8 cellular contexts compared by ENCODE assay signal in the genomic region with DNA sequence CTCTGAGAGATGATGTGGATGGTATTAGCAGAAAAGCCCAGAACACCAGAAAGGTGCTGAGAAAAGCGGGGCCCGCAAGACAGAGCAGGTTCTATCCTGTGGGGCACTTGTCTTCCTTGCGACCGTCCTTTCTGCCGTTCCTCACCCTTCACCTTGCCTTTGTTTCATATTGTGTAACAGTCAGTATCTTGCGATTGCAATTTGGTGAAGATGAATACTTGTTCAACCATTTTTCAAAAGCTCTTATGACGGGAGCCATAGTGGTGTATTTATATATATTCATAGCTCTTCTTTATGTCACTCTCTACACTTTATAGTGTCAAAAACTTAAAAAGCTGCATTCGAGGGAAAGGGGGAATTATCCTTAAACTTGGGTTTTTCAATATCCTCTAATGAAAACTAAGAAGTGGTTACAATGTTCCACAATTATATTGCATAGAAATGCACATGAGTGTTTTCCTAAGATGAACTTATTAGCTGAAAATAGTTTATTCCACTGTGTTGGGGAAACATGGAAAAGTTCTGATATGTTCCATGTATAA. TPM values are rescaled to one million over a fixed set of nuclear protein-coding genes. Genes with fewer than 3 reads are reported as not detected.
A peak's percentile ranks its signal among the peaks of the same experiment; 100 is the strongest.
DNase-seq lines count a peak whose midpoint lies in the region; ATAC-seq and TF ChIP-seq lines count a peak whose summit lies in the region.

No MANE protein-coding gene starts in this region.

- no peaks in the 10 kb centered on the region for H3K79me2 ChIP-seq in DOHH2 (ENCODE audit: control insufficient read depth, low read length)

- no peaks in the 10 kb centered on the region for H3K9me3 Mint-ChIP-seq in T-helper 1 cell treated with Interleukin-12 subunit alpha and Interleukin-12 subunit beta and Interleukin-4 antibody, amounts not matched to agents 30 μg/mL and 1 μg/mL, for 36 hours

- no peaks in the 10 kb centered on the region for H3K36me3 Mint-ChIP-seq in T-helper 1 cell treated with Interleukin-12 subunit alpha and Interleukin-12 subunit beta and Interleukin-4 antibody, amounts not matched to agents 30 μg/mL and 1 μg/mL, for 36 hours (ENCODE audit: low read depth)

- H3K27ac ChIP-seq in DOHH2 (ENCODE audit: low read depth, low read length) (no peak overlapping the region), rectal smooth muscle tissue (ENCODE audit: low read depth, low read length) (peak overlapping the region; percentile 18)

- H3K9me3 ChIP-seq in DOHH2 (ENCODE audit: control insufficient read depth, insufficient read depth, low read length), result no peaks in the 10 kb centered on the region

- TF ChIP-seq CTCF in DOHH2 (IDR thresholded peaks at IDR 0.05; ENCODE audit: low read depth, low read length, poor library complexity, severe bottlenecking), result no peak

- H3K36me3 ChIP-seq in DOHH2 (ENCODE audit: control insufficient read depth, low read length) (no peaks in the 10 kb centered on the region), rectal smooth muscle tissue (ENCODE audit: control insufficient read depth, insufficient read depth, low read length) (no peaks in the 10 kb centered on the region)

- H4K20me1 ChIP-seq in DOHH2 (ENCODE audit: control insufficient read depth, insufficient read depth, low read depth, low read length), result no peaks in the 10 kb centered on the region

- no peak overlapping the region for H3K27ac Mint-ChIP-seq in T-helper 1 cell treated with Interleukin-12 subunit alpha and Interleukin-12 subunit beta and Interleukin-4 antibody, amounts not matched to agents 30 μg/mL and 1 μg/mL, for 36 hours

- intact Hi-C loops in Right ventricle myocardium superior (cut with DNase I), result no loop called here

- H3K4me1 Mint-ChIP-seq in T-helper 1 cell treated with Interleukin-12 subunit alpha and Interleukin-12 subunit beta and Interleukin-4 antibody, amounts not matched to agents 30 μg/mL and 1 μg/mL, for 36 hours (ENCODE audit: low read depth), result peaks cover 10% of the 10 kb centered on the region

- peaks cover 61% of the 10 kb centered on the region for H3K27me3 Mint-ChIP-seq in T-helper 1 cell treated with Interleukin-12 subunit alpha and Interleukin-12 subunit beta and Interleukin-4 antibody, amounts not matched to agents 30 μg/mL and 1 μg/mL, for 36 hours (ENCODE audit: low read depth)

- H3K9me2 ChIP-seq in DOHH2 (replicated peaks; ENCODE audit: control insufficient read depth, low read length), result no peaks in the 10 kb centered on the region

- DNase-seq in Right ventricle myocardium superior (no peak), NCI-H82 treated with DMSO at 0.1 percent for 48 hours (lab: John Stamatoyannopoulos, UW; ENCODE audit: unreplicated experiment) (no peak), NCI-H1436 treated with DMSO at 0.1 percent for 48 hours (lab: John Stamatoyannopoulos, UW) (no peak)

- H3K4me3 ChIP-seq in DOHH2 (ENCODE audit: low read length) (peak overlapping the region; percentile 53), rectal smooth muscle tissue (ENCODE audit: low read length) (peak overlapping the region; percentile 54)

- H3K9ac ChIP-seq in rectal smooth muscle tissue (ENCODE audit: low read length), result no peak overlapping the region

- H3K4me3 Mint-ChIP-seq in T-helper 1 cell treated with Interleukin-12 subunit alpha and Interleukin-12 subunit beta and Interleukin-4 antibody, amounts not matched to agents 30 μg/mL and 1 μg/mL, for 36 hours, result peak overlapping the region; percentile 82

- 0 out of 2 replicates have a peak, but pooled peaks cover 3% of the 10 kb centered on the region for H3K4me1 ChIP-seq in DOHH2 (ENCODE audit: control insufficient read depth, low read length)
- H3K4me1 ChIP-seq in rectal smooth muscle tissue (ENCODE audit: control insufficient read depth, insufficient read depth, low read length), result no peaks in the 10 kb centered on the region

- peaks cover 31% of the 10 kb centered on the region for H3K27me3 ChIP-seq in DOHH2 (ENCODE audit: control insufficient read depth, low read length)
- H3K27me3 ChIP-seq in rectal smooth muscle tissue (ENCODE audit: control insufficient read depth, insufficient read depth, low read length), result no peaks in the 10 kb centered on the region

- H3F3A ChIP-seq in DOHH2 (ENCODE audit: control insufficient read depth, insufficient read depth), result no peaks in the 10 kb centered on the region

- H3K4me2 ChIP-seq in DOHH2 (ENCODE audit: low read length), result peak overlapping the region; percentile 62; the same call in 1 of the 2 replicates

- ATAC-seq in HG02885 (IDR thresholded peaks at IDR 0.05; ENCODE audit: poor library complexity, unreplicated experiment) (peak; percentile 29), Right ventricle myocardium superior (ENCODE audit: poor library complexity) (peak; percentile 57), GM21786 (IDR thresholded peaks at IDR 0.05; ENCODE audit: unreplicated experiment) (no peak)

RNA-seq across cellular contexts. Expression of a gene that starts 0.8 kb away (rescaled TPM):
- 7.6 TPM for total RNA-seq in Right ventricle myocardium superior
